1 cellular context compared by ENCODE assay signal in the genomic region with DNA sequence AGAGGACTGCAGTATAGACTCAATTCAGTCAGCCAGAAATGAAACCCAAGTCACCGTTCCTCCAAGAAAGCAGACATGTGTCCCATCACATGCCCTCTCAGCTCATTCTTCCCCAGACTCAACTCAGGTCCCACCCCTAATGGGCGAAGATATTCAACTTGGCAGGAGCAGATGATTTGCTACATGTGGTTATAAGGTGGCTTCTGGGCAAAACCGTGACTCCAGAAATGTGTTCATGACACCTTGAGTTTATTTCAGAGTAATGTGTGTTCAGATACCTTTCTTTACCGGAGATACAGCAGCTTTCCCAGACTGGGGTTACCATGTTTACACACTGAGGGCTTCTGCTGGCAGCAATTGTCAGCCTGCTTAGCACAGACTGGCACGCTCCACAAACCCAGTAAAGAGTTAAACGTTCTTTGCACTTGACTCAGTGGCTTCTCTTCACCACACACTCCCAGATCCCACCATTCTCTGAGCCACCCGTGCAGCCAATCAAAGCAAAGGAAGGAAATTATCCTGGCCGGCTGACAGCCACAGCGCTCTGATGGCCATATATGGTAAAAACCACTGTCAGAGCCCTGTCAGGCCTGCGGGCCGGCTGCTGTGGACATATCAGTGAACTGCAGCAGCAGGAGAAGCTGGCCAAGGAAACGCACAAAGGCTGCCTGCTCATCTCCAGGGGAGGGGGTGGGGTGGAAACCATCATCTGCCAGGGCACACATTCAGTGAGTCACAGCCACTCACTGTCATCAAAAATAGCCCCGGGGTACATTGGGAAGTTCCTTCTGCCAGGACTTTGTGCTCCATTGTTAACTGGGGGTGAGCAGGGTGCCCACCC.
TF ChIP-seq lines count a peak whose summit lies in the region.

No MANE protein-coding gene starts in this region.

TF ChIP-seq in HEK293, 187 proteins besides CTCF, POLR2A, EP300 and RAD21 (continued from another document):
- TF ChIP-seq, protein P1, sequence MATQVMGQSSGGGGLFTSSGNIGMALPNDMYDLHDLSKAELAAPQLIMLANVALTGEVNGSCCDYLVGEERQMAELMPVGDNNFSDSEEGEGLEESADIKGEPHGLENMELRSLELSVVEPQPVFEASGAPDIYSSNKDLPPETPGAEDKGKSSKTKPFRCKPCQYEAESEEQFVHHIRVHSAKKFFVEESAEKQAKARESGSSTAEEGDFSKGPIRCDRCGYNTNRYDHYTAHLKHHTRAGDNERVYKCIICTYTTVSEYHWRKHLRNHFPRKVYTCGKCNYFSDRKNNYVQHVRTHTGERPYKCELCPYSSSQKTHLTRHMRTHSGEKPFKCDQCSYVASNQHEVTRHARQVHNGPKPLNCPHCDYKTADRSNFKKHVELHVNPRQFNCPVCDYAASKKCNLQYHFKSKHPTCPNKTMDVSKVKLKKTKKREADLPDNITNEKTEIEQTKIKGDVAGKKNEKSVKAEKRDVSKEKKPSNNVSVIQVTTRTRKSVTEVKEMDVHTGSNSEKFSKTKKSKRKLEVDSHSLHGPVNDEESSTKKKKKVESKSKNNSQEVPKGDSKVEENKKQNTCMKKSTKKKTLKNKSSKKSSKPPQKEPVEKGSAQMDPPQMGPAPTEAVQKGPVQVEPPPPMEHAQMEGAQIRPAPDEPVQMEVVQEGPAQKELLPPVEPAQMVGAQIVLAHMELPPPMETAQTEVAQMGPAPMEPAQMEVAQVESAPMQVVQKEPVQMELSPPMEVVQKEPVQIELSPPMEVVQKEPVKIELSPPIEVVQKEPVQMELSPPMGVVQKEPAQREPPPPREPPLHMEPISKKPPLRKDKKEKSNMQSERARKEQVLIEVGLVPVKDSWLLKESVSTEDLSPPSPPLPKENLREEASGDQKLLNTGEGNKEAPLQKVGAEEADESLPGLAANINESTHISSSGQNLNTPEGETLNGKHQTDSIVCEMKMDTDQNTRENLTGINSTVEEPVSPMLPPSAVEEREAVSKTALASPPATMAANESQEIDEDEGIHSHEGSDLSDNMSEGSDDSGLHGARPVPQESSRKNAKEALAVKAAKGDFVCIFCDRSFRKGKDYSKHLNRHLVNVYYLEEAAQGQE (tag by site-specific recombination; IDR thresholded peaks at IDR 0.05) = no peak
- TF ChIP-seq, protein P2, sequence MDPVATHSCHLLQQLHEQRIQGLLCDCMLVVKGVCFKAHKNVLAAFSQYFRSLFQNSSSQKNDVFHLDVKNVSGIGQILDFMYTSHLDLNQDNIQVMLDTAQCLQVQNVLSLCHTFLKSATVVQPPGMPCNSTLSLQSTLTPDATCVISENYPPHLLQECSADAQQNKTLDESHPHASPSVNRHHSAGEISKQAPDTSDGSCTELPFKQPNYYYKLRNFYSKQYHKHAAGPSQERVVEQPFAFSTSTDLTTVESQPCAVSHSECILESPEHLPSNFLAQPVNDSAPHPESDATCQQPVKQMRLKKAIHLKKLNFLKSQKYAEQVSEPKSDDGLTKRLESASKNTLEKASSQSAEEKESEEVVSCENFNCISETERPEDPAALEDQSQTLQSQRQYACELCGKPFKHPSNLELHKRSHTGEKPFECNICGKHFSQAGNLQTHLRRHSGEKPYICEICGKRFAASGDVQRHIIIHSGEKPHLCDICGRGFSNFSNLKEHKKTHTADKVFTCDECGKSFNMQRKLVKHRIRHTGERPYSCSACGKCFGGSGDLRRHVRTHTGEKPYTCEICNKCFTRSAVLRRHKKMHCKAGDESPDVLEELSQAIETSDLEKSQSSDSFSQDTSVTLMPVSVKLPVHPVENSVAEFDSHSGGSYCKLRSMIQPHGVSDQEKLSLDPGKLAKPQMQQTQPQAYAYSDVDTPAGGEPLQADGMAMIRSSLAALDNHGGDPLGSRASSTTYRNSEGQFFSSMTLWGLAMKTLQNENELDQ (tag by site-specific recombination; IDR thresholded peaks at IDR 0.05; ENCODE audit: low read depth) = no peak
- TF ChIP-seq MZF1 (tag by site-specific recombination; IDR thresholded peaks at IDR 0.05; ENCODE audit: borderline replicate concordance) = no peak
- TF ChIP-seq ZBTB20 (tag by site-specific recombination; IDR thresholded peaks at IDR 0.05) = peak; percentile 33; the same call in 1 of the 2 replicates
- no peak for TF ChIP-seq ZFP41 (tag by site-specific recombination; IDR thresholded peaks at IDR 0.05; ENCODE audit: borderline replicate concordance)
- TF ChIP-seq, protein P3, sequence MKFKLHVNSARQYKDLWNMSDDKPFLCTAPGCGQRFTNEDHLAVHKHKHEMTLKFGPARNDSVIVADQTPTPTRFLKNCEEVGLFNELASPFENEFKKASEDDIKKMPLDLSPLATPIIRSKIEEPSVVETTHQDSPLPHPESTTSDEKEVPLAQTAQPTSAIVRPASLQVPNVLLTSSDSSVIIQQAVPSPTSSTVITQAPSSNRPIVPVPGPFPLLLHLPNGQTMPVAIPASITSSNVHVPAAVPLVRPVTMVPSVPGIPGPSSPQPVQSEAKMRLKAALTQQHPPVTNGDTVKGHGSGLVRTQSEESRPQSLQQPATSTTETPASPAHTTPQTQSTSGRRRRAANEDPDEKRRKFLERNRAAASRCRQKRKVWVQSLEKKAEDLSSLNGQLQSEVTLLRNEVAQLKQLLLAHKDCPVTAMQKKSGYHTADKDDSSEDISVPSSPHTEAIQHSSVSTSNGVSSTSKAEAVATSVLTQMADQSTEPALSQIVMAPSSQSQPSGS (tag by site-specific recombination; IDR thresholded peaks at IDR 0.05; ENCODE audit: low read depth) = no peak
- no peak; the same call in 1 of the 2 replicates for TF ChIP-seq ZNF654 (tag by site-specific recombination; IDR thresholded peaks at IDR 0.05; ENCODE audit: low read depth)
TF ChIP-seq in HEK293: peak in this region for 47.
